Comparison of ENCODE assay signal across 23 cellular contexts in the genomic region with DNA sequence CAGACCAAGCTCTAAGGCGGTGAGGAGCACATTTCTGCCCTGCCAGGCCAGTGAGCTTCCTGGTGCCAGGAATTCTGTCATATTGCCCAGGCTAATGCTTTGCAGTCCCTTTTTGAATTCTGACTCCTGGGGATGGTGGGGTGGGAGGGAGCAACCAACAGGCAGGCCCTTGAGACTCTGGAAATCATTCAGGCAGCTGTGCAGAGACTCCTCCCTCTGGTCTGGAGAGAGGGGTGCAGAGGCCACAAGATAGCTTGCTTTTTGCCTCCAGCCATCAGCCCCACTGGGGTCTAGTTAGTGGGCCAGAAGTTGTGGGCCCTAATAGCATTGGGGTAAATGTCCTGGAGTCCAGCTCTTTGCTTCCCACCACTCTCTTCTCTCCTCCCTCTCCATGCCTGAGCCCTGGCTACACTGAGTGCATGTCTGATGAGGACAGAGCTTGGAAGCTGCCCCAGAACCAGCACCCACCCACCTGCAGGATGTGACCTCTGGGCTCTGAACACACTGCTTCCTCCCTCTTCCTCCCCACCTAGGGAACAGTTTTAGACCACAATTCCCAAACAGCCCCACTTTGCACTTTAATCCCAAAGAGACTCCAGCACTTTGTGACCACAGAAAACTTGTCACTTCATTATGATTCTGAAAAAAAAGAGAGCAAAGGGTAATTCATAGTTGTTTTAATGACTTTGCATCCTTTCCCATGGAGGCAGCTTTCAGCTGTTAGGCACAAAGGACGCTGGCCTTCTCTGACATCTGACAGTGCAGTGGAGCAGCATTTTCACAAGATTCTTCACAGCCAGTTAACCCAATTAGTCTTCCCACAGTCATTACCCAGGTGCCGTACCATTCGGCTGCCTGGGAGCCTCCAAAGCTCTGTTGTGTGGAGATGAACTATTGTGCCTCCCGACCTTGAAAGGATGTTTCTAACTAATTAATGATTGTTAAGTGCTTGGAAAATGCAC.
DNase-seq lines count a peak whose midpoint lies in the region; ATAC-seq and TF ChIP-seq lines count a peak whose summit lies in the region.
"Had no signal": no experiment of that assay in that cellular context is flagged by ENCODE, and none has a peak within 500 bp of the region (broad histone marks: within the 10 kb centered on the region; RNA-seq: fewer than 3 reads in every experiment).

No MANE protein-coding gene starts in this region.

- H3K4me1 Mint-ChIP-seq in CD8-positive, alpha-beta T cell (ENCODE audit: low read depth) = peaks cover 12% of the 10 kb centered on the region
- H3K4me1 Mint-ChIP-seq: immature natural killer cell had no signal

- H3K9me2 ChIP-seq in neural cell (ENCODE audit: insufficient read depth, low read length) (no peaks in the 10 kb centered on the region), OCI-LY7 (ENCODE audit: insufficient read depth, low read length) (no peaks in the 10 kb centered on the region)

- DNase-seq in NCI-H82 (lab: John Stamatoyannopoulos, UW) = peak; percentile 86
- no peak for DNase-seq in foreskin keratinocyte
- DNase-seq in CD8-positive, alpha-beta T cell = no peak
- DNase-seq in HT-29 (ENCODE audit: low spot score) = no peak
- DNase-seq in OCI-LY7 (ENCODE audit: low spot score) = no peak
- no peak for DNase-seq in Ammon's horn (ENCODE audit: low spot score)
- DNase-seq: activated CD8-positive, alpha-beta memory T cell treated with anti-CD3 and anti-CD28 coated beads for 24 hours; brain microvascular endothelial cell; GOT3; immature natural killer cell; mesendoderm; NCI-H2029 treated with DMSO at 0.1 percent for 48 hours; NCI-H510A treated with DMSO at 0.1 percent for 48 hours; SHP77; stimulated activated naive CD4-positive, alpha-beta T cell; trophoblast cell had no signal

- H3K4me3 Mint-ChIP-seq in CD8-positive, alpha-beta T cell = no peak overlapping the region
- H3K4me3 Mint-ChIP-seq: activated naive CD8-positive, alpha-beta T cell; IgD-negative memory B cell; immature natural killer cell had no signal

- peak overlapping the region; percentile 50 for H3K4me2 ChIP-seq in BLaER1
- peak overlapping the region; percentile 11 for H3K4me2 ChIP-seq in neural cell (ENCODE audit: low read length)
- H3K4me2 ChIP-seq in OCI-LY7 (ENCODE audit: low read length) = no peak overlapping the region

- H3K27ac ChIP-seq in BLaER1 (peak overlapping the region; percentile 12; the same call in 1 of the 2 replicates), foreskin keratinocyte (no peak overlapping the region), neural cell (ENCODE audit: low read length) (no peak overlapping the region), OCI-LY7 (ENCODE audit: low read depth, low read length, poor library complexity, severe bottlenecking) (no peak overlapping the region)
- H3K27ac ChIP-seq in CD8-positive, alpha-beta T cell (ENCODE audit: low read depth, low read length) = no peak overlapping the region
- H3K27ac ChIP-seq: brain microvascular endothelial cell, C4-2B had no signal

- intact Hi-C loops in CD8-positive, alpha-beta T cell (cut with DNase I, micrococcal nuclease) = no loop called here
- intact Hi-C loops in OCI-LY7 (cut with micrococcal nuclease; ENCODE audit: unreplicated experiment) = no loop called here

- H3K4me3 ChIP-seq in BLaER1 (no peak overlapping the region), neural cell (ENCODE audit: low read length) (peak overlapping the region; percentile 39), OCI-LY7 (ENCODE audit: low read depth, low read length, poor library complexity, severe bottlenecking) (no peak overlapping the region)
- no peak overlapping the region for H3K4me3 ChIP-seq in CD8-positive, alpha-beta T cell (ENCODE audit: low read depth, low read length)
- H3K4me3 ChIP-seq: esophagus muscularis mucosa had no signal

- H3K36me3 ChIP-seq in BLaER1 (no peaks in the 10 kb centered on the region), neural cell (ENCODE audit: insufficient read depth, low read length) (no peaks in the 10 kb centered on the region), OCI-LY7 (ENCODE audit: insufficient read depth, low read length) (no peaks in the 10 kb centered on the region)
- H3K36me3 ChIP-seq in CD8-positive, alpha-beta T cell (ENCODE audit: insufficient read depth, low read length) = no peaks in the 10 kb centered on the region
- H3K36me3 ChIP-seq: brain microvascular endothelial cell, esophagus muscularis mucosa had no signal

- TF ChIP-seq RAD21 in neural cell (conservative IDR thresholded peaks at IDR 0.05) = no peak

- ATAC-seq in foreskin keratinocyte = peak; percentile 25
- no peak for ATAC-seq in CD8-positive, alpha-beta T cell
- ATAC-seq: activated CD4-positive, CD25-positive, alpha-beta regulatory T cell treated with anti-CD3 and anti-CD28 coated beads, Interleukin-2, amount 50 U/mL, for 24 hours had no signal

- no peaks in the 10 kb centered on the region for H3K9me3 ChIP-seq in BLaER1
- H3K9me3 ChIP-seq in neural cell (ENCODE audit: low read length) = no peaks in the 10 kb centered on the region
- H3K9me3 ChIP-seq in CD8-positive, alpha-beta T cell (ENCODE audit: low read length) = no peaks in the 10 kb centered on the region
- H3K9me3 ChIP-seq in OCI-LY7 (ENCODE audit: low read length) = no peaks in the 10 kb centered on the region
- H3K9me3 ChIP-seq: esophagus muscularis mucosa had no signal

- TF ChIP-seq CTCF in foreskin keratinocyte (conservative IDR thresholded peaks at IDR 0.05) (no peak), neural cell (IDR thresholded peaks at IDR 0.05; ENCODE audit: poor library complexity, severe bottlenecking) (no peak), OCI-LY7 (conservative IDR thresholded peaks at IDR 0.05; ENCODE audit: low read length) (no peak)
- TF ChIP-seq CTCF in CD8-positive, alpha-beta T cell (IDR thresholded peaks at IDR 0.05) = no peak

- CTCF ChIA-PET in CD8-positive, alpha-beta T cell (lab: Charles Lee) = interaction anchor here (0.5 to 1.5 kb wide), 2 partner anchors 13 to 88 kb away, joined by 3 read pairs; no protein-coding TSS in a partner anchor
- CTCF ChIA-PET in OCI-LY7 (lab: Charles Lee; ENCODE audit: unreplicated experiment) = no interaction called here

- no peak for TF ChIP-seq EP300 in neural cell (conservative IDR thresholded peaks at IDR 0.05; ENCODE audit: poor library complexity, severe bottlenecking)

- POLR2A ChIA-PET in CD8-positive, alpha-beta T cell (lab: Charles Lee) = no interaction called here
- POLR2A ChIA-PET in OCI-LY7 (lab: Charles Lee) = interaction anchor here (0.5 to 2.7 kb wide), 5 partner anchors 10 to 58 kb away, joined by 3 to 12 read pairs (median 4); no protein-coding TSS in a partner anchor

- H3F3A ChIP-seq in neural cell (ENCODE audit: insufficient read depth, low read length, poor library complexity, severe bottlenecking) = peaks cover 3% of the 10 kb centered on the region

- no peaks in the 10 kb centered on the region for H3K27me3 Mint-ChIP-seq in CD8-positive, alpha-beta T cell (ENCODE audit: low read depth)
- H3K27me3 Mint-ChIP-seq: activated naive CD8-positive, alpha-beta T cell; IgD-negative memory B cell had no signal

- H3K4me1 ChIP-seq in BLaER1 (peaks cover 61% of the 10 kb centered on the region), foreskin keratinocyte (no peaks in the 10 kb centered on the region), OCI-LY7 (ENCODE audit: insufficient read depth, low read length, poor library complexity, severe bottlenecking) (no peaks in the 10 kb centered on the region)
- no peaks in the 10 kb centered on the region for H3K4me1 ChIP-seq in CD8-positive, alpha-beta T cell (ENCODE audit: insufficient read depth, low read length)

- H3K79me2 ChIP-seq in neural cell (replicated peaks; ENCODE audit: insufficient read depth, low read length) (peaks cover 5% of the 10 kb centered on the region), OCI-LY7 (ENCODE audit: insufficient read depth, low read depth, low read length) (no peaks in the 10 kb centered on the region)

- no TSS peak for BruUV-seq in OCI-LY7 (replicated peaks; lab: Mats Ljungman, UMichigan)

- H4K20me1 ChIP-seq in BLaER1 (no peaks in the 10 kb centered on the region), neural cell (ENCODE audit: insufficient read depth) (no peaks in the 10 kb centered on the region), OCI-LY7 (ENCODE audit: insufficient read depth, low read length) (peaks cover 6% of the 10 kb centered on the region; the same call in 1 of the 2 replicates)

- H3K27ac Mint-ChIP-seq in CD8-positive, alpha-beta T cell = no peak overlapping the region
- H3K27ac Mint-ChIP-seq: activated naive CD8-positive, alpha-beta T cell; IgD-negative memory B cell; immature natural killer cell had no signal

- no peak overlapping the region for H3K9ac ChIP-seq in BLaER1
- no peak overlapping the region for H3K9ac ChIP-seq in neural cell (ENCODE audit: low read length)

- H2AFZ ChIP-seq in neural cell (ENCODE audit: low read depth, low read length) (peak overlapping the region; percentile 16), OCI-LY7 (ENCODE audit: low read length) (no peak overlapping the region)

- no peaks in the 10 kb centered on the region for H3K27me3 ChIP-seq in BLaER1
- H3K27me3 ChIP-seq in foreskin keratinocyte = no peaks in the 10 kb centered on the region
- no peaks in the 10 kb centered on the region for H3K27me3 ChIP-seq in neural cell (ENCODE audit: insufficient read depth, low read depth, low read length)
- H3K27me3 ChIP-seq in CD8-positive, alpha-beta T cell (ENCODE audit: insufficient read depth, low read length) = no peaks in the 10 kb centered on the region
- H3K27me3 ChIP-seq: brain microvascular endothelial cell, esophagus muscularis mucosa had no signal

- H3K36me3 Mint-ChIP-seq in CD8-positive, alpha-beta T cell = no peaks in the 10 kb centered on the region
- H3K36me3 Mint-ChIP-seq: activated naive CD8-positive, alpha-beta T cell; IgD-negative memory B cell; immature natural killer cell had no signal

- no peaks in the 10 kb centered on the region for H3K9me3 Mint-ChIP-seq in CD8-positive, alpha-beta T cell
- H3K9me3 Mint-ChIP-seq: IgD-negative memory B cell, immature natural killer cell had no signal

TF ChIP-seq in neural cell, 6 proteins besides CTCF, POLR2A, EP300 and RAD21 (continues in another document):
- no peak for TF ChIP-seq EZH2 (IDR thresholded peaks at IDR 0.05; ENCODE audit: borderline replicate concordance, insufficient read depth, low read length, poor library complexity, severe bottlenecking)
- no peak for TF ChIP-seq MXI1 (conservative IDR thresholded peaks at IDR 0.05; ENCODE audit: poor library complexity, severe bottlenecking)
- TF ChIP-seq SMC3 (conservative IDR thresholded peaks at IDR 0.05; ENCODE audit: poor library complexity) = no peak
- no peak for TF ChIP-seq POLR2AphosphoS5 (IDR thresholded peaks at IDR 0.05)
- TF ChIP-seq TAF1 (IDR thresholded peaks at IDR 0.05; ENCODE audit: low read depth) = no peak
